In genomic region chr7:100895701-100895955, GRCh38 we compare ENCODE assay signal across 8 cellular contexts. TPM values are rescaled to one million over a fixed set of nuclear protein-coding genes. Genes with fewer than 3 reads are reported as not detected.
A peak's percentile ranks its signal among the peaks of the same experiment; 100 is the strongest.
DNase-seq lines count a peak whose midpoint lies in the region; ATAC-seq and TF ChIP-seq lines count a peak whose summit lies in the region.

TSS of gene ACHE (minus strand) at chr7:100895888. CDS start at chr7:100894232, 1,656 bp downstream.

- H3K27me3 Mint-ChIP-seq in activated naive CD4-positive, alpha-beta T cell treated with anti-CD3 and anti-CD28 coated beads, Interleukin-2, amount 50 U/mL, for 24 hours, result peaks cover 32% of the 10 kb centered on the region

- H3K4me3 Mint-ChIP-seq in activated naive CD4-positive, alpha-beta T cell treated with anti-CD3 and anti-CD28 coated beads, Interleukin-2, amount 50 U/mL, for 24 hours, result peak within 1 kb of the TSS; percentile 78

- no peak for DNase-seq in activated naive CD4-positive, alpha-beta T cell (lab: John Stamatoyannopoulos, UW)
- no peak for DNase-seq in coronary artery (ENCODE audit: low spot score)
- DNase-seq in mucosa of descending colon, result no peak
- no peak for DNase-seq in vagina (ENCODE audit: extremely low spot score in 2 of 2)
- DNase-seq in OCI-M2 (lab: John Stamatoyannopoulos, UW; ENCODE audit: unreplicated experiment), result no peak
- no peak for DNase-seq in G401 (ENCODE audit: low spot score)

- TF ChIP-seq POLR2A in vagina (IDR thresholded peaks at IDR 0.05), result no peak

- H3K36me3 Mint-ChIP-seq in activated naive CD4-positive, alpha-beta T cell treated with anti-CD3 and anti-CD28 coated beads, Interleukin-2, amount 50 U/mL, for 24 hours, result no peaks in the 10 kb centered on the region

- TF ChIP-seq CTCF in coronary artery (IDR thresholded peaks at IDR 0.05) (no peak), mucosa of descending colon (IDR thresholded peaks at IDR 0.05) (no peak), vagina (IDR thresholded peaks at IDR 0.05) (no peak)

- H3K4me3 ChIP-seq in coronary artery (peak within 1 kb of the TSS; percentile 70), mucosa of descending colon (no peak within 1 kb of the TSS), vagina (peak within 1 kb of the TSS; percentile 47 to 51)

- ATAC-seq in mucosa of descending colon (peak; percentile 37), GM21576 (IDR thresholded peaks at IDR 0.05; ENCODE audit: unreplicated experiment) (no peak)

- in situ Hi-C loops in G401 (cut with HindIII; ENCODE audit: low sequenced_read_pairs), result no loop called here

- H3K27ac ChIP-seq in coronary artery (peak within 1 kb of the TSS in 1 of 2 donors; percentile 37), vagina (peak within 1 kb of the TSS; percentile 25)

- H3K4me1 Mint-ChIP-seq in activated naive CD4-positive, alpha-beta T cell treated with anti-CD3 and anti-CD28 coated beads, Interleukin-2, amount 50 U/mL, for 24 hours, result peaks cover 14% of the 10 kb centered on the region

- no peaks in the 10 kb centered on the region for H3K9me3 Mint-ChIP-seq in activated naive CD4-positive, alpha-beta T cell treated with anti-CD3 and anti-CD28 coated beads, Interleukin-2, amount 50 U/mL, for 24 hours

- H3K4me1 ChIP-seq in mucosa of descending colon (ENCODE audit: low read depth) (peaks cover 39% of the 10 kb centered on the region), vagina (peaks cover 33% of the 10 kb centered on the region)

- intact Hi-C loops in mucosa of descending colon (cut with DNase I, micrococcal nuclease) (loop anchor here (5.0 kb wide), 2 partner anchors 72 to 162 kb away; partner anchors contain the start of gene MUC12 (in 1 of the 2)), vagina (cut with DNase I) (loop anchor here (5.0 kb wide), 2 partner anchors 162 to 182 kb away; no protein-coding TSS in a partner anchor)

- no peaks in the 10 kb centered on the region for H3K36me3 ChIP-seq in mucosa of descending colon (ENCODE audit: low read depth)
- H3K36me3 ChIP-seq in vagina, result no peaks in the 10 kb centered on the region

- H3K9me3 ChIP-seq in mucosa of descending colon (no peaks in the 10 kb centered on the region), vagina (no peaks in the 10 kb centered on the region)

- H3K27ac Mint-ChIP-seq in activated naive CD4-positive, alpha-beta T cell treated with anti-CD3 and anti-CD28 coated beads, Interleukin-2, amount 50 U/mL, for 24 hours, result no peak within 1 kb of the TSS

- no peaks in the 10 kb centered on the region for H3K27me3 ChIP-seq in vagina

RNA-seq across cellular contexts. Expression of gene ACHE, which starts in this region (rescaled TPM):
- total RNA-seq in mucosa of descending colon, result 10 to 100 TPM; 16.2 to 41.4 (median 20.9) TPM
- total RNA-seq in vagina, result 9.3 TPM
- 3.6 and 5.0 TPM in 2 replicates for total RNA-seq in G401 (2014; rRNA removed; shearing (Covaris generic))
